10 cellular contexts compared by ENCODE assay signal in the genomic region with DNA sequence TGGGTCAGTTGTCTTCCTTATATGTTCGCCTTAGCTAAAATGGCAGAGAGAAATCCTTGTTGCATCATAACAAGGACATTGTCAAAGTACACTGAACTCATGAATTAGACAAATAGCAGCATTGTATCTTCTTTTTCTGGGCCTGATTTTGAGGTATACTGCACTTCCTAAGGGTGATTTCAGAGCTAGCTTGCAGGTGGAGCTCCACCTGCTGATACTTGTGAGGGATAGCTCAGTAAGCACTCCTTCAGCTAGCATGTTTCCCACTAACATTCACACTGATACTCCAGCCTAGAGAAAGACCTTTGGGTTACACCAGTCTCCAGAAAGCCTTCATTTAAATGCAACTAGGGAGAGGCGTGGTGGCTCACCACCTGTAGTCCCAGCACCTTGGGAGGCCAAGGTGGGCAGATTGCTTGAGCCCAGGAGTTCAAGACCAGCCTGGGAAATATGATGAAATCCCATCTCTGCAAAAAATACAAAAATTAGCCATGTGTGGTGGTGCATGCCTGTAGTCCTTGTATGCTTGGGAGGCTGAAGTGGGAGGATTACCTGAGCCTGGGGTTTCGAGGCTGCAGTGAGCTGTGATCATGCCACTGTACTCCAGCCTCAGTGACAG. TPM values are rescaled to one million over a fixed set of nuclear protein-coding genes. Genes with fewer than 3 reads are reported as not detected.
DNase-seq lines count a peak whose midpoint lies in the region; ATAC-seq and TF ChIP-seq lines count a peak whose summit lies in the region.
"Had no signal": no experiment of that assay in that cellular context is flagged by ENCODE, and none has a peak within 500 bp of the region (broad histone marks: within the 10 kb centered on the region; RNA-seq: fewer than 3 reads in every experiment).

No MANE protein-coding gene starts in this region.

- H2AFZ ChIP-seq in MM.1S (ENCODE audit: low read length), result no peak overlapping the region

- H3K27me3 ChIP-seq in A673 (replicated peaks; ENCODE audit: insufficient read depth, low read depth, low read length, poor library complexity) (no peaks in the 10 kb centered on the region), MM.1S (replicated peaks; ENCODE audit: insufficient read depth, low read length) (no peaks in the 10 kb centered on the region)

- TF ChIP-seq CTCF in A673 (conservative IDR thresholded peaks at IDR 0.05; ENCODE audit: low read depth, low read length), result peak; percentile 27; the same call in 1 of the 2 replicates
- peak; percentile 33 for TF ChIP-seq CTCF in GM10266 (IDR thresholded peaks at IDR 0.05; ENCODE audit: control insufficient read depth, insufficient read depth, low read depth, missing control alignments)
- peak; percentile 53 for TF ChIP-seq CTCF in epithelial cell of esophagus (IDR thresholded peaks at IDR 0.05; ENCODE audit: insufficient read depth, low read depth, low read length, missing control alignments)
- TF ChIP-seq CTCF in MM.1S (IDR thresholded peaks at IDR 0.05; ENCODE audit: low read length), result no peak

- H3K9me3 ChIP-seq in A673 (ENCODE audit: low read depth, low read length, poor library complexity, severe bottlenecking) (no peaks in the 10 kb centered on the region), MM.1S (replicated peaks; ENCODE audit: insufficient read depth, low read length) (no peaks in the 10 kb centered on the region)

- H3K9me2 ChIP-seq in MM.1S (replicated peaks; ENCODE audit: insufficient read depth, low read length), result no peaks in the 10 kb centered on the region

- H3K36me3 ChIP-seq in A673 (ENCODE audit: insufficient read depth, low read length, poor library complexity, severe bottlenecking) (no peaks in the 10 kb centered on the region), MM.1S (replicated peaks; ENCODE audit: insufficient read depth, low read length) (no peaks in the 10 kb centered on the region)

- POLR2A ChIA-PET in A673 (lab: Charles Lee; ENCODE audit: low non-redundant PET), result no interaction called here

- ATAC-seq in HG02938 (IDR thresholded peaks at IDR 0.05; ENCODE audit: unreplicated experiment) (no peak), HG02623 (IDR thresholded peaks at IDR 0.05; ENCODE audit: unreplicated experiment) (no peak), HG02763 (IDR thresholded peaks at IDR 0.05; ENCODE audit: unreplicated experiment) (no peak)

- no peaks in the 10 kb centered on the region for H3K79me2 ChIP-seq in MM.1S (ENCODE audit: low read length)

- H3F3A ChIP-seq in MM.1S (ENCODE audit: insufficient read depth, low read length), result no peaks in the 10 kb centered on the region

- DNase-seq in A673 (ENCODE audit: low spot score) (no peak), GM10266 (ENCODE audit: extremely low spot score) (no peak), NCI-H774 (lab: John Stamatoyannopoulos, UW) (peak; percentile 26), epithelial cell of esophagus (ENCODE audit: low read depth) (peak; percentile 20), MM.1S (no peak)
- DNase-seq: erythroblast, NCI-H446 treated with DMSO at 0.1 percent for 48 hours had no signal

- H3K9ac ChIP-seq in MM.1S (ENCODE audit: low read length), result no peak overlapping the region

- H3K4me3 ChIP-seq in A673 (ENCODE audit: low read depth, low read length, poor library complexity, severe bottlenecking) (no peak overlapping the region), epithelial cell of esophagus (ENCODE audit: low read length) (no peak overlapping the region), MM.1S (ENCODE audit: low read length) (no peak overlapping the region)

- H3K27ac ChIP-seq in A673 (ENCODE audit: low read depth, low read length, poor library complexity, severe bottlenecking) (no peak overlapping the region), MM.1S (ENCODE audit: low read length) (no peak overlapping the region)

- intact Hi-C loops in A673 (cut with micrococcal nuclease; ENCODE audit: unreplicated experiment), result no loop called here

- H3K4me1 ChIP-seq in A673 (ENCODE audit: insufficient read depth, low read length, poor library complexity, severe bottlenecking) (no peaks in the 10 kb centered on the region), MM.1S (ENCODE audit: low read length) (no peaks in the 10 kb centered on the region)

- no peaks in the 10 kb centered on the region for H4K20me1 ChIP-seq in MM.1S (ENCODE audit: insufficient read depth, low read length)

- CTCF ChIA-PET in A673 (lab: Charles Lee), result interaction anchor here (0.6 to 1.2 kb wide), 3 partner anchors 48 to 618 kb away, joined by 3 read pairs; no protein-coding TSS in a partner anchor

- no TSS peak for BruUV-seq in A673 (replicated peaks; lab: Mats Ljungman, UMichigan)

- H3K4me2 ChIP-seq in MM.1S (ENCODE audit: low read depth, low read length), result no peak overlapping the region

RNA-seq across cellular contexts. Expression of gene JAM3, which starts 29.8 kb away (rescaled TPM):
- 9.0 and 14.5 TPM in 2 replicates for total RNA-seq in A673 (2021)

Comparison
In these comparisons a context has a peak if more than half of its experiments do, and no peak if none do; other contexts are left out.
1. DNase-seq: peak in NCI-H774 (single experiment) and epithelial cell of esophagus (single experiment); none in A673 (single experiment), GM10266 (single experiment) and MM.1S (single experiment).